10 cellular contexts compared by ENCODE assay signal in the genomic region with DNA sequence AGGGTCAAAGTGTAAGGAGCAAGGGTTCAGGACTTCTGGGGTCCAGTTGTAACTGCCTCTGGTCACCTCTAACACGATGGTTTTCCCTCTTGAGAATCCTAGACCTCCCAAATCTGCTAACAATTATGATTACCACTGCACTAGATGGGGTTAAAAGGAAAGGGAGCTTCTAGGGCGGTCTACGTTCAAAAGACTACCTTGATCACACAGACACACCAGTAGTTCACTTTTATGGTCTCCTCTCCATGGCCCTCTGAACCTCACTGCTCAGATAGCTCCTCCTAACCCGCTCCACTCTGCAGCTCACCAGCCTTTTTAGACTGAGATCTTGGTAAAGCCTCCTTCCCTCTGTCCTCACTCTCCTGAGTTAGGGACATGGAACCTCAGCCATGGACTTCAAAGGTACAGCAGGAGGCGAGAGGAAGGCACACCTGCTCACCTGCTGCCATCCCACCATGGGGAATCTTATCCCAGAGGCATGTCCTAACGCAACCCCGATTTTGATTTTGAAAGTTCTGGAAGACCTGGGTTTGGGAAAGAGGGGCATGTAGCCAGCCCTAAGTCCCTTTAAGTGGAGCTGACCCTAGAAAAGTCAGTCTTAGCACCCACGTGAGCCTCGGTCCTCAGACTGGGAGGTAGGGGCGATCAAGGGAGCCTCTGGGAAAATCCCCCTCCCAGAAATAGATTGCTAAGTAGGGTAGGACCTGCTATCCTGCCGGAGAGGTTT. TPM values are rescaled to one million over a fixed set of nuclear protein-coding genes. Genes with fewer than 3 reads are reported as not detected.
DNase-seq lines count a peak whose midpoint lies in the region; ATAC-seq and TF ChIP-seq lines count a peak whose summit lies in the region.
"Had no signal": no experiment of that assay in that cellular context is flagged by ENCODE, and none has a peak within 500 bp of the region (broad histone marks: within the 10 kb centered on the region; RNA-seq: fewer than 3 reads in every experiment).

No MANE protein-coding gene starts in this region.

- H3K27me3 Mint-ChIP-seq in activated T-helper 17 cell treated with anti-CD3 and anti-CD28 coated beads, Interleukin-2, amount 50 U/mL, for 72 hours = no peaks in the 10 kb centered on the region

- no peaks in the 10 kb centered on the region for H3K27me3 ChIP-seq in kidney epithelial cell (ENCODE audit: control insufficient read depth, insufficient read depth, low read length)

- no peaks in the 10 kb centered on the region for H3K9me3 Mint-ChIP-seq in activated T-helper 17 cell treated with anti-CD3 and anti-CD28 coated beads, Interleukin-2, amount 50 U/mL, for 72 hours

- peak overlapping the region; percentile 77 for H3K4me3 Mint-ChIP-seq in activated T-helper 17 cell treated with anti-CD3 and anti-CD28 coated beads, Interleukin-2, amount 50 U/mL, for 72 hours

- H3K4me1 Mint-ChIP-seq in activated T-helper 17 cell treated with anti-CD3 and anti-CD28 coated beads, Interleukin-2, amount 50 U/mL, for 72 hours = peaks cover 15% of the 10 kb centered on the region

- peaks cover 9% of the 10 kb centered on the region for H3K36me3 Mint-ChIP-seq in activated T-helper 17 cell treated with anti-CD3 and anti-CD28 coated beads, Interleukin-2, amount 50 U/mL, for 72 hours (ENCODE audit: low read depth)

- peak overlapping the region; percentile 42 for H3K4me3 ChIP-seq in kidney epithelial cell (ENCODE audit: low read depth, low read length)

- ATAC-seq in activated T-helper 17 cell treated with anti-CD3 and anti-CD28 coated beads, Interleukin-2, amount 50 U/mL, for 72 hours (replicated peaks) = no peak

- DNase-seq in NCI-H82 (lab: John Stamatoyannopoulos, UW) = peak; percentile 53
- DNase-seq in NCI-H82 treated with DMSO at 0.1 percent for 48 hours (lab: John Stamatoyannopoulos, UW; ENCODE audit: unreplicated experiment) = no peak
- DNase-seq in kidney epithelial cell (ENCODE audit: low read depth) = no peak
- DNase-seq in superior temporal gyrus (ENCODE audit: extremely low spot score) = peak; percentile 46
- no peak for DNase-seq in stimulated activated CD8-positive, alpha-beta memory T cell treated with anti-CD3 and anti-CD28 coated beads, Interleukin-4, amount 100 ng/mL, for 48 hours
- no peak for DNase-seq in HT-29 (ENCODE audit: low spot score)
- DNase-seq in NCI-H2196 treated with DMSO at 0.1 percent for 48 hours (lab: John Stamatoyannopoulos, UW; ENCODE audit: unreplicated experiment) = no peak

- TF ChIP-seq CTCF in kidney epithelial cell (IDR thresholded peaks at IDR 0.05; ENCODE audit: insufficient read depth, low read length, poor library complexity, severe bottlenecking) = no peak

- H3K36me3 ChIP-seq in kidney epithelial cell (ENCODE audit: control insufficient read depth, insufficient read depth, low read length) = no peaks in the 10 kb centered on the region

- peak overlapping the region; percentile 81 for H3K27ac Mint-ChIP-seq in activated T-helper 17 cell treated with anti-CD3 and anti-CD28 coated beads, Interleukin-2, amount 50 U/mL, for 72 hours

RNA-seq across cellular contexts. Expression of gene ZNF219, which starts 1.4 kb away (rescaled TPM):
- total RNA-seq in activated T-helper 17 cell treated with anti-CD3 and anti-CD28 coated beads, Interleukin-2, amount 50 U/mL, for 72 hours = 10 to 100 TPM in 1 of 2 donors, 1 to 10 TPM in 1; 9.6 to 18.3 TPM
- total RNA-seq in kidney epithelial cell = 25.5 and 34.5 TPM in 2 replicates
- 13.6 and 14.6 TPM in 2 replicates for total RNA-seq in HT-29 (2014; rRNA removed; shearing (Covaris generic))

RNA-seq across cellular contexts. Expression of gene TMEM253, which starts 3.8 kb away (rescaled TPM):
- not detected for total RNA-seq in activated T-helper 17 cell treated with anti-CD3 and anti-CD28 coated beads, Interleukin-2, amount 50 U/mL, for 72 hours
- not detected in 2 replicates for total RNA-seq in kidney epithelial cell
- total RNA-seq in HT-29 (2014; rRNA removed; shearing (Covaris generic)) = 0.41 TPM in 1 of 2 replicates, not detected in the other
- total RNA-seq: Daoy had no signal

RNA-seq across cellular contexts. Expression of gene ARHGEF40, which starts 26.9 kb away (rescaled TPM):
- total RNA-seq in activated T-helper 17 cell treated with anti-CD3 and anti-CD28 coated beads, Interleukin-2, amount 50 U/mL, for 72 hours = under 1 TPM in 1 of 2 donors, not detected in 1; 0.26 TPM
- 59.4 and 59.7 TPM in 2 replicates for total RNA-seq in kidney epithelial cell
- 18.4 and 20.0 TPM in 2 replicates for total RNA-seq in HT-29 (2014; rRNA removed; shearing (Covaris generic))

RNA-seq across cellular contexts. Expression of gene RNASE8, which starts 39.4 kb away (rescaled TPM):
- total RNA-seq in activated T-helper 17 cell treated with anti-CD3 and anti-CD28 coated beads, Interleukin-2, amount 50 U/mL, for 72 hours = not detected
- not detected in 2 replicates for total RNA-seq in kidney epithelial cell
- not detected in 2 replicates for total RNA-seq in HT-29 (2014; rRNA removed; shearing (Covaris generic))
- total RNA-seq: Daoy, mononuclear cell had no signal

RNA-seq across cellular contexts. Expression of gene RNASE7, which starts 54.9 kb away (rescaled TPM):
- total RNA-seq in activated T-helper 17 cell treated with anti-CD3 and anti-CD28 coated beads, Interleukin-2, amount 50 U/mL, for 72 hours = not detected
- not detected in 2 replicates for total RNA-seq in kidney epithelial cell
- not detected in 2 replicates for total RNA-seq in HT-29 (2014; rRNA removed; shearing (Covaris generic))
- total RNA-seq: Daoy, mononuclear cell had no signal

Comparison
In these comparisons a context has a peak if more than half of its experiments do, and no peak if none do; other contexts are left out.
1. DNase-seq: peak in NCI-H82 (single experiment) and superior temporal gyrus (single experiment); none in NCI-H82 treated with DMSO at 0.1 percent for 48 hours (single experiment), kidney epithelial cell (single experiment), stimulated activated CD8-positive, alpha-beta memory T cell treated with anti-CD3 and anti-CD28 coated beads, Interleukin-4, amount 100 ng/mL, for 48 hours (single experiment), HT-29 (single experiment) and NCI-H2196 treated with DMSO at 0.1 percent for 48 hours (single experiment).
2. RNA of gene ARHGEF40, which starts 26.9 kb away (total RNA-seq): 59.4 to 59.7 TPM in kidney epithelial cell and 18.4 to 20.0 TPM in HT-29; 0.26 TPM in activated T-helper 17 cell treated with anti-CD3 and anti-CD28 coated beads, Interleukin-2, amount 50 U/mL, for 72 hours; every median in the first group is over 10 times any median in the second.